Comparison of ENCODE assay signal across 8 cellular contexts in genomic region chr12:49740930-49741881, GRCh38. TPM values are rescaled to one million over a fixed set of nuclear protein-coding genes. Genes with fewer than 3 reads are reported as not detected.
DNase-seq lines count a peak whose midpoint lies in the region; ATAC-seq and FAIRE-seq lines count a peak whose summit lies in the region.

Gene TMBIM6, plus strand, starts transcription at chr12:49741557. Its CDS starts 10,937 bp downstream, at chr12:49752494.

- CTCF ChIA-PET in activated CD8-positive, alpha-beta memory T cell treated with anti-CD3 and anti-CD28 coated beads, Interleukin-2, amount 10 ng/mL, durations not matched to agents 7 days and 5 days (lab: Charles Lee), result interaction anchor here (0.5 to 3.2 kb wide), 67 partner anchors 9 to 394 kb away, joined by 3 to 81 read pairs (median 4); partner anchors contain the start of genes BCDIN3D, NCKAP5L, PRPF40B and RACGAP1

- no peaks in the 10 kb centered on the region for H3K9me3 ChIP-seq in endocrine pancreas (ENCODE audit: control insufficient read depth, low read length)

- H2AK5ac ChIP-seq in mesendoderm (ENCODE audit: low read length), result no peak within 1 kb of the TSS

- no peak within 1 kb of the TSS for H2BK120ac ChIP-seq in mesendoderm (ENCODE audit: low read depth, low read length)

- H3K27me3 Mint-ChIP-seq in activated CD8-positive, alpha-beta memory T cell treated with anti-CD3 and anti-CD28 coated beads, Interleukin-2, amount 10 ng/mL, durations not matched to agents 7 days and 5 days, result no peaks in the 10 kb centered on the region

- ATAC-seq in GM21360 (IDR thresholded peaks at IDR 0.05; ENCODE audit: unreplicated experiment), result peak; percentile 91
- ATAC-seq in activated CD8-positive, alpha-beta memory T cell treated with anti-CD3 and anti-CD28 coated beads, Interleukin-2, amount 10 ng/mL, durations not matched to agents 7 days and 5 days, result peak; percentile 91

- DNase-seq in COR-L47 (lab: John Stamatoyannopoulos, UW), result peak; percentile 100
- DNase-seq in HTR-8/SVneo (ENCODE audit: insufficient read length, low spot score), result peak; percentile 99
- DNase-seq in NOMO-1 treated with dmso at 0.1 percent for 144 hours (lab: John Stamatoyannopoulos, UW; ENCODE audit: unreplicated experiment), result peak; percentile 100
- DNase-seq in activated CD8-positive, alpha-beta memory T cell treated with anti-CD3 and anti-CD28 coated beads, Interleukin-2, amount 10 ng/mL, durations not matched to agents 7 days and 5 days, result peak; percentile 100
- DNase-seq in mesendoderm, result peak; percentile 100
- DNase-seq in stimulated activated CD8-positive, alpha-beta memory T cell treated with anti-CD3 and anti-CD28 coated beads, Interleukin-15, amount 100 ng/mL, for 24 hours (ENCODE audit: low read depth), result peak; percentile 90

- no peak within 1 kb of the TSS for H4K8ac ChIP-seq in mesendoderm (ENCODE audit: low read depth, low read length)

- H3K27me3 ChIP-seq in endocrine pancreas (ENCODE audit: control insufficient read depth, insufficient read depth, low read length) (no peaks in the 10 kb centered on the region), mesendoderm (ENCODE audit: insufficient read depth, low read length, poor library complexity) (no peaks in the 10 kb centered on the region)

- peak; percentile 91 for FAIRE-seq in HTR-8/SVneo (lab: Jason Lieb, UNC)

- peaks cover 32% of the 10 kb centered on the region for H3K36me3 Mint-ChIP-seq in activated CD8-positive, alpha-beta memory T cell treated with anti-CD3 and anti-CD28 coated beads, Interleukin-2, amount 10 ng/mL, durations not matched to agents 7 days and 5 days

- H3K18ac ChIP-seq in mesendoderm (ENCODE audit: low read length), result peak within 1 kb of the TSS; percentile 52

- no peaks in the 10 kb centered on the region for H3K9me3 Mint-ChIP-seq in activated CD8-positive, alpha-beta memory T cell treated with anti-CD3 and anti-CD28 coated beads, Interleukin-2, amount 10 ng/mL, durations not matched to agents 7 days and 5 days (ENCODE audit: low read depth)

- H3K27ac Mint-ChIP-seq in activated CD8-positive, alpha-beta memory T cell treated with anti-CD3 and anti-CD28 coated beads, Interleukin-2, amount 10 ng/mL, durations not matched to agents 7 days and 5 days, result peak within 1 kb of the TSS; percentile 100

- H2BK15ac ChIP-seq in mesendoderm (replicated peaks; ENCODE audit: low read depth), result no peak within 1 kb of the TSS

- H3K56ac ChIP-seq in mesendoderm (ENCODE audit: low read length), result peak within 1 kb of the TSS; percentile 94

- H3K4me2 ChIP-seq in mesendoderm (ENCODE audit: low read length), result peak within 1 kb of the TSS; percentile 43

- H2BK5ac ChIP-seq in mesendoderm (ENCODE audit: low read length), result peak within 1 kb of the TSS; percentile 71

- peak within 1 kb of the TSS; percentile 85 for H3K27ac ChIP-seq in mesendoderm (ENCODE audit: low read depth, low read length)

- H4K5ac ChIP-seq in mesendoderm (ENCODE audit: low read length), result no peak within 1 kb of the TSS

- H3K9ac ChIP-seq in endocrine pancreas (ENCODE audit: control insufficient read depth, insufficient read depth, low read length) (peak within 1 kb of the TSS; percentile 83), mesendoderm (ENCODE audit: low read length) (peak within 1 kb of the TSS; percentile 82)

- peaks cover 41% of the 10 kb centered on the region for H3K79me2 ChIP-seq in mesendoderm (ENCODE audit: control insufficient read depth, insufficient read depth, low read length)

- no CpG with 5 or more reads among the region's 50 CpGs for WGBS in mesendoderm (ENCODE audit: extremely low coverage, insufficient coverage, low lambda C conversion rate)

- H3K79me1 ChIP-seq in mesendoderm (ENCODE audit: low read length), result no peaks in the 10 kb centered on the region

- peak within 1 kb of the TSS; percentile 82 for H3K4ac ChIP-seq in mesendoderm (ENCODE audit: low read depth, low read length)

- H3K4me1 Mint-ChIP-seq in activated CD8-positive, alpha-beta memory T cell treated with anti-CD3 and anti-CD28 coated beads, Interleukin-2, amount 10 ng/mL, durations not matched to agents 7 days and 5 days, result peaks cover 44% of the 10 kb centered on the region

- H3K4me1 ChIP-seq in endocrine pancreas (ENCODE audit: control insufficient read depth, insufficient read depth, low read length) (peaks cover 15% of the 10 kb centered on the region), mesendoderm (ENCODE audit: control insufficient read depth, low read depth, low read length) (no peaks in the 10 kb centered on the region)

- H3K36me3 ChIP-seq in endocrine pancreas (ENCODE audit: control insufficient read depth, insufficient read depth, low read length) (no peaks in the 10 kb centered on the region), mesendoderm (ENCODE audit: control insufficient read depth, insufficient read depth, low read length) (no peaks in the 10 kb centered on the region)

- H3K4me3 ChIP-seq in endocrine pancreas (ENCODE audit: control insufficient read depth, insufficient read depth, low read length) (peak within 1 kb of the TSS; percentile 92), mesendoderm (ENCODE audit: low read length) (peak within 1 kb of the TSS; percentile 59)

- peak within 1 kb of the TSS; percentile 51 for H3K23ac ChIP-seq in mesendoderm (ENCODE audit: low read length)

- H3K4me3 Mint-ChIP-seq in activated CD8-positive, alpha-beta memory T cell treated with anti-CD3 and anti-CD28 coated beads, Interleukin-2, amount 10 ng/mL, durations not matched to agents 7 days and 5 days, result peak within 1 kb of the TSS; percentile 98

RNA-seq across cellular contexts. Expression of gene TMBIM6, which starts in this region (rescaled TPM):
- total RNA-seq in activated CD8-positive, alpha-beta memory T cell treated with anti-CD3 and anti-CD28 coated beads, Interleukin-2, amount 10 ng/mL, durations not matched to agents 7 days and 5 days, result 100 to 1,000 TPM; 396 to 524 TPM
- 365 TPM for polyA plus RNA-seq in mesendoderm (2013, experiment 1 of 2)
- 358 TPM for polyA plus RNA-seq in mesendoderm (2013, experiment 2 of 2)

Comparison
In these comparisons a context has a peak if more than half of its experiments do, and no peak if none do; other contexts are left out.
1. Peak in every context shown above with its lines: DNase-seq, ATAC-seq, H3K4me3 ChIP-seq and H3K27ac ChIP-seq.